In the genomic region with DNA sequence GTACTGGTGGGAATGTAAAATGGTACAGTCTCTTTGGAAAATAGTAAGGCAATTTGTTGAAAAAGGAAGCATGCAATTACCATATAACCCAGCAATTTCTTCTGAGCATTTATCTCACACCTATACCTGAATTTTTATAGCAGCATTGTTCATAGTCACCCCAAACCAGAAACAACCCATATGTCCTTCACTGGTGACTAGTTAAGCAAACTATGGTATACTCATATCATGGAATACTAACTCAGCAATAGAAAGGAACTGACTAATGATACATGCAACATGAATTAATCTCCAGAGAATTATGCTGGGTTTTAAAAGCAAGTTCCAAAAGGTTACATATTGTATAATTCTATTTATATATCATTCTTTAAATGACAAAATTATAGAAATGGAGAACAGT, we compare ENCODE assay signal across 21 cellular contexts.
"Had no signal": no experiment of that assay in that cellular context is flagged by ENCODE, and none has a peak within 500 bp of the region (broad histone marks: within the 10 kb centered on the region; RNA-seq: fewer than 3 reads in every experiment).

No MANE protein-coding gene starts in this region.

- H3K4me3 Mint-ChIP-seq: immature natural killer cell, mesothelial cell of epicardium, naive B cell had no signal

- H3K4me1 Mint-ChIP-seq: mesothelial cell of epicardium, naive B cell had no signal

- H3K36me3 Mint-ChIP-seq: immature natural killer cell; mesothelial cell of epicardium; naive B cell; naive thymus-derived CD8-positive, alpha-beta T cell had no signal

- H3K9me3 Mint-ChIP-seq: mesothelial cell of epicardium, naive B cell had no signal

- H3K27ac Mint-ChIP-seq: immature natural killer cell, mesothelial cell of epicardium, naive B cell had no signal

- ATAC-seq: foreskin keratinocyte; gastroesophageal sphincter; heart left ventricle; left colon; left lung; left ventricle myocardium superior; lower lobe of right lung; mucosa of descending colon; naive thymus-derived CD8-positive, alpha-beta T cell had no signal

- DNase-seq: dermis blood vessel endothelial cell; dorsolateral prefrontal cortex; effector CD4-positive, alpha-beta T cell; effector memory CD4-positive, alpha-beta T cell; foreskin keratinocyte; heart left ventricle; hypothalamus; immature natural killer cell; islet precursor cell; kidney; kidney glomerular epithelial cell; left colon; left lung; left ventricle myocardium superior; lower lobe of right lung; mesenchymal stem cell; mucosa of descending colon; naive B cell; naive thymus-derived CD8-positive, alpha-beta T cell had no signal

- H3K27me3 Mint-ChIP-seq: naive thymus-derived CD8-positive, alpha-beta T cell had no signal
